Comparison of ENCODE assay signal across 17 cellular contexts in the genomic region with DNA sequence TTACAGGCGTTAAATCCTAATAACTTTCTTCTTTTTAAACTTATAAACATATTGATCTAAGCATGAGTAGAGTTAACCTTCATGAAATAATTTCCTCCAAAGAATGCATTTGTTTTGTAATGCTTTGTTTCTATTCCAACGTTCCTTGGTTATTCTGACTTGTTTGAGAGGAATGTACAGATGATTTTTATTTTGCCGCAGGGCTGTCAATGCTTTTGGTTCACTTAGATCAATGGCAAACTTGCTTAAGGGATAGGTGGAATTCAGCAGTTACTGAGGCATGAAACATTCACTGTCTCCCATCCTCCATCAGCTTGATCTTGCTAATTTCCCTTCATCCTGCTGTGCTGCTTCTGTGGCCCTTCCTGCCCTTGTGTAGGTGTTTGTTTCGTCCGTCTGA.
DNase-seq lines count a peak whose midpoint lies in the region; ATAC-seq and TF ChIP-seq lines count a peak whose summit lies in the region.
"Had no signal": no experiment of that assay in that cellular context is flagged by ENCODE, and none has a peak within 500 bp of the region (broad histone marks: within the 10 kb centered on the region; RNA-seq: fewer than 3 reads in every experiment).

No MANE protein-coding gene starts in this region.

- CTCF ChIA-PET in CD4-positive, alpha-beta memory T cell (lab: Charles Lee; ENCODE audit: partially characterized antibody) = no interaction called here

- no peak for TF ChIP-seq POLR2A in uterus (IDR thresholded peaks at IDR 0.05)

- H3K4me1 Mint-ChIP-seq in brain (peaks cover 30% of the 10 kb centered on the region), glutamatergic neuron (ENCODE audit: low read depth, unreplicated experiment) (peaks cover 27% of the 10 kb centered on the region)
- H3K4me1 Mint-ChIP-seq in CD4-positive, alpha-beta memory T cell = no peaks in the 10 kb centered on the region

- no peak overlapping the region for H3K27ac ChIP-seq in CD4-positive, alpha-beta memory T cell (ENCODE audit: low read depth, low read length)
- no peak overlapping the region for H3K27ac ChIP-seq in uterus
- H3K27ac ChIP-seq: C4-2B, SJSA1 had no signal

- H3K27me3 Mint-ChIP-seq in brain = no peaks in the 10 kb centered on the region
- H3K27me3 Mint-ChIP-seq in glutamatergic neuron (ENCODE audit: unreplicated experiment) = no peaks in the 10 kb centered on the region
- no peaks in the 10 kb centered on the region for H3K27me3 Mint-ChIP-seq in CD4-positive, alpha-beta memory T cell

- TF ChIP-seq CTCF in brain (conservative IDR thresholded peaks at IDR 0.05) (no peak), glutamatergic neuron (IDR thresholded peaks at IDR 0.05; ENCODE audit: partially characterized antibody, unreplicated experiment) (no peak), uterus (IDR thresholded peaks at IDR 0.05) (no peak)

- intact Hi-C loops in CD4-positive, alpha-beta memory T cell (cut with micrococcal nuclease) = no loop called here
- intact Hi-C loops in uterus (cut with DNase I; ENCODE audit: low total_unique reads) = no loop called here

- ATAC-seq in GM18870 (IDR thresholded peaks at IDR 0.05; ENCODE audit: unreplicated experiment) = no peak
- ATAC-seq: K562, PC-3 had no signal

- H3K4me1 ChIP-seq in CD4-positive, alpha-beta memory T cell (ENCODE audit: insufficient read depth, low read length) = no peaks in the 10 kb centered on the region
- no peaks in the 10 kb centered on the region for H3K4me1 ChIP-seq in uterus
- H3K4me1 ChIP-seq: SJSA1 had no signal

- H3K9me3 ChIP-seq in CD4-positive, alpha-beta memory T cell (ENCODE audit: control insufficient read depth in 1 of 2, low read length in 2 of 2) = no peaks in the 10 kb centered on the region
- no peaks in the 10 kb centered on the region for H3K9me3 ChIP-seq in uterus
- H3K9me3 ChIP-seq: SJSA1 had no signal

- no peaks in the 10 kb centered on the region for H3K27me3 ChIP-seq in CD4-positive, alpha-beta memory T cell (ENCODE audit: insufficient read depth, low read length)
- no peaks in the 10 kb centered on the region for H3K27me3 ChIP-seq in uterus

- H3K9me3 Mint-ChIP-seq in brain (no peaks in the 10 kb centered on the region), glutamatergic neuron (ENCODE audit: unreplicated experiment) (no peaks in the 10 kb centered on the region)
- peaks cover 0 to 2% (median 0%) of the 10 kb centered on the region in 8 donors for H3K9me3 Mint-ChIP-seq in CD4-positive, alpha-beta memory T cell

- peak; percentile 17 for DNase-seq in AG08395 (ENCODE audit: low spot score)
- peak; percentile 11 for DNase-seq in GM04503 (ENCODE audit: low read depth)
- DNase-seq in glutamatergic neuron = no peak
- DNase-seq in CD4-positive, alpha-beta memory T cell = no peak
- no peak for DNase-seq in uterus
- no peak for DNase-seq in NAMALWA (ENCODE audit: low spot score)
- DNase-seq: DMS153, NCI-H1048, NCI-H1436 treated with DMSO at 0.1 percent for 48 hours, NCI-H2029 treated with DMSO at 0.1 percent for 48 hours, NCI-H748 treated with DMSO at 0.1 percent for 48 hours, PC-3 had no signal

- peaks cover 52% of the 10 kb centered on the region for H3K36me3 Mint-ChIP-seq in brain
- no peaks in the 10 kb centered on the region for H3K36me3 Mint-ChIP-seq in glutamatergic neuron (ENCODE audit: unreplicated experiment)
- no peaks in the 10 kb centered on the region for H3K36me3 Mint-ChIP-seq in CD4-positive, alpha-beta memory T cell

- H3K4me3 ChIP-seq in CD4-positive, alpha-beta memory T cell (ENCODE audit: low read length in 2 of 2) = no peak overlapping the region
- no peak overlapping the region for H3K4me3 ChIP-seq in uterus
- H3K4me3 ChIP-seq: K562, SJSA1 had no signal

- H3K27ac Mint-ChIP-seq in brain (peak overlapping the region in 3 of 5 experiments; percentile 36 to 86 (median 61)), glutamatergic neuron (ENCODE audit: unreplicated experiment) (peak overlapping the region; percentile 1)
- no peak overlapping the region for H3K27ac Mint-ChIP-seq in CD4-positive, alpha-beta memory T cell

- POLR2A ChIA-PET in CD4-positive, alpha-beta memory T cell (lab: Charles Lee; ENCODE audit: partially characterized antibody) = no interaction called here

- H3K36me3 ChIP-seq in CD4-positive, alpha-beta memory T cell (ENCODE audit: insufficient read depth, low read length) = no peaks in the 10 kb centered on the region
- H3K36me3 ChIP-seq in uterus = no peaks in the 10 kb centered on the region
- H3K36me3 ChIP-seq: SJSA1 had no signal

- H3K4me3 Mint-ChIP-seq in brain = no peak overlapping the region
- no peak overlapping the region for H3K4me3 Mint-ChIP-seq in glutamatergic neuron (ENCODE audit: unreplicated experiment)
- H3K4me3 Mint-ChIP-seq in CD4-positive, alpha-beta memory T cell = no peak overlapping the region

Comparison
In these comparisons a context has a peak if more than half of its experiments do, and no peak if none do; other contexts are left out.
1. DNase-seq: peak in AG08395 (single experiment) and GM04503 (single experiment); none in glutamatergic neuron (single experiment), CD4-positive, alpha-beta memory T cell (0 of 5), uterus (0 of 2) and NAMALWA (single experiment).
2. H3K27ac Mint-ChIP-seq: peak in brain (3 of 5) and glutamatergic neuron (single experiment); none in CD4-positive, alpha-beta memory T cell (0 of 7).